In the genomic region with DNA sequence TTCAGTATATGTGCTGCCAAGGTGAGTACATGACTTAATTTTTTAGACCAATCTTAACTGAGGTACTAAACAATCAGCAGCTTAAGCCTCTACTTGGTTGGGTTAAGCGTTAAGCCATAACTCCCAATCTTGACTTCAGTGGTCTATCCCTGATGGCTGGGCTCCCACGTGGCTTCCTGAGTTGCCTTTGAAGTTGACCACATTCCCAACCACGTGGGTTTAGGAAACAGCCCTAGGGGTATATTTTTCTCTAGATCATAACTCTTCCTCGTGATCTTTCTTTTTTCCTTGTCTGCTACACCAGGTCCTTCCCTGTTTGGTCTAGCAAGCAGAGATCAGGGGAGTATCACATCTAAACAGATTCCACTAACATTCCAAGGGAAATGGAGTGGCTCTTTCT, we compare ENCODE assay signal across 18 cellular contexts. TPM values are rescaled to one million over a fixed set of nuclear protein-coding genes. Genes with fewer than 3 reads are reported as not detected.
DNase-seq lines count a peak whose midpoint lies in the region; ATAC-seq lines count a peak whose summit lies in the region.
"Had no signal": no experiment of that assay in that cellular context is flagged by ENCODE, and none has a peak within 500 bp of the region (broad histone marks: within the 10 kb centered on the region; RNA-seq: fewer than 3 reads in every experiment).

No MANE protein-coding gene starts in this region.

- ATAC-seq in HG02885 (IDR thresholded peaks at IDR 0.05; ENCODE audit: poor library complexity, unreplicated experiment) = no peak
- ATAC-seq: A549; CD8-positive, alpha-beta T cell had no signal

- DNase-seq in COLO829 (ENCODE audit: low spot score) (peak; percentile 28), RPMI7951 (ENCODE audit: low read depth) (peak; percentile 44), SW480 (ENCODE audit: low spot score) (peak; percentile 59), foreskin melanocyte (peak; percentile 45), cerebellar nuclear complex (lab: John Stamatoyannopoulos, UW) (no peak)
- no peak for DNase-seq in stimulated activated CD4-positive, alpha-beta T cell treated with anti-CD3 and anti-CD28 coated beads, Interleukin-2, amount 100 ng/mL, for 48 hours
- DNase-seq: AML-193; Caco-2; Calu3; CD4-positive, alpha-beta T cell; CD8-positive, alpha-beta T cell; DMS79; DND-41; GF-D8 had no signal

RNA-seq across cellular contexts. Expression of gene PIRT, which starts 20.1 kb away (rescaled TPM):
- not detected in 2 replicates for total RNA-seq in RPMI7951 (2014; rRNA removed; shearing (Covaris generic))
- total RNA-seq: A172; B cell; Caco-2; Calu3; CD4-positive, alpha-beta T cell; CD8-positive, alpha-beta T cell had no signal

RNA-seq across cellular contexts. Expression of gene TMEM238L, which starts 54.1 kb away (rescaled TPM):
- not detected in 2 replicates for total RNA-seq in RPMI7951 (2014; rRNA removed; shearing (Covaris generic))
- total RNA-seq: A172; B cell; Caco-2; Calu3; CD4-positive, alpha-beta T cell; CD8-positive, alpha-beta T cell had no signal

Comparison
In these comparisons a context has a peak if more than half of its experiments do, and no peak if none do; other contexts are left out.
1. DNase-seq: peak in COLO829 (single experiment), RPMI7951 (single experiment), SW480 (single experiment) and foreskin melanocyte (single experiment); none in cerebellar nuclear complex (0 of 2) and stimulated activated CD4-positive, alpha-beta T cell treated with anti-CD3 and anti-CD28 coated beads, Interleukin-2, amount 100 ng/mL, for 48 hours (0 of 2).